8 cellular contexts compared by ENCODE assay signal in the genomic region with DNA sequence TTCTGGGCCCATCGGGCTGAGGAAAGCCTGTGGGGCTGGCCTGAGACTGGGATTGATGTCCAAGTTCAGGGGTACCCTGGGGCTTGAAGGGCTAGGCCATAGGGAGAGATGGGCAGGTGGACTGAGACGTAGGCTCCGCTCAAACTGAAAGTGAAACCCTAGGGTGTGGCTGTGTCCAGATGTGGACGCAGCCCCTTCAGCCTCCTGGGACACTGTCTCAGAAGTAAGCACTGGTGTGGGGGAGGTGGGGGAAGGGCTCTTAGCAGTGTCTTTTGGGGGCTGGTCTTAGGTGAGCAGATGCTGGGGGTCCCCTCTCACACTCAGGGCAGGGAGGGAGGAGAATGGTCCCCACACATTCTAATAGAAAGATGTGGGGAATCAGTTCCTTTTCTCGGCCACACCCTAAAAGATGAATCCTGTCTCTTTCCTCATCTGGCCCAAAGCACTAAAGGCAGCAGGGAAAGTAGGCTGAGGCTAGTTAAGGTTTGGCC. TPM values are rescaled to one million over a fixed set of nuclear protein-coding genes. Genes with fewer than 3 reads are reported as not detected.
DNase-seq lines count a peak whose midpoint lies in the region; ATAC-seq and TF ChIP-seq lines count a peak whose summit lies in the region.

No MANE protein-coding gene starts in this region.

- H3K4me1 ChIP-seq in CD4-positive, alpha-beta memory T cell (ENCODE audit: insufficient read depth, low read length): peaks cover 80% of the 10 kb centered on the region
- H3K4me1 ChIP-seq in mucosa of stomach (ENCODE audit: control insufficient read depth, insufficient read depth, low read length): peaks cover 39% of the 10 kb centered on the region

- intact Hi-C loops in CD4-positive, alpha-beta memory T cell (cut with micrococcal nuclease): loop anchor here (2.0 to 5.0 kb wide), 3 partner anchors 78 to 965 kb away; a partner anchor contains a TSS

- POLR2A ChIA-PET in CD4-positive, alpha-beta memory T cell (lab: Charles Lee; ENCODE audit: partially characterized antibody): interaction anchor here (1.3 to 30.3 kb wide), 8 partner anchors 2 to 162 kb away, joined by 3 to 1143 read pairs (median 108); a partner anchor contains a TSS

- H3K4me3 ChIP-seq in CD4-positive, alpha-beta memory T cell (ENCODE audit: low read length in 2 of 2): peak overlapping the region; percentile 43 to 74
- H3K4me3 ChIP-seq in mucosa of stomach (ENCODE audit: low read length): no peak overlapping the region

- ATAC-seq in HG02798 (IDR thresholded peaks at IDR 0.05; ENCODE audit: poor library complexity, unreplicated experiment) (peak; percentile 23), HG02642 (IDR thresholded peaks at IDR 0.05; ENCODE audit: poor library complexity, unreplicated experiment) (no peak), GM18909 (IDR thresholded peaks at IDR 0.05; ENCODE audit: poor library complexity, unreplicated experiment) (no peak), GM21381 (IDR thresholded peaks at IDR 0.05; ENCODE audit: unreplicated experiment) (no peak)
- ATAC-seq in activated T-helper 17 cell treated with anti-CD3 and anti-CD28 coated beads, Interleukin-2, amount 50 U/mL, for 72 hours (replicated peaks): no peak

- H3K27me3 Mint-ChIP-seq in CD4-positive, alpha-beta memory T cell: no peaks in the 10 kb centered on the region
- H3K27me3 Mint-ChIP-seq in activated T-helper 17 cell treated with anti-CD3 and anti-CD28 coated beads, Interleukin-2, amount 50 U/mL, for 72 hours: no peaks in the 10 kb centered on the region

- CTCF ChIA-PET in CD4-positive, alpha-beta memory T cell (lab: Charles Lee; ENCODE audit: partially characterized antibody): interaction anchor here (0.8 to 14.0 kb wide), 7 partner anchors 8 to 93 kb away, joined by 3 to 449 read pairs (median 15); a partner anchor contains a TSS

- no peaks in the 10 kb centered on the region for H3K9me3 Mint-ChIP-seq in CD4-positive, alpha-beta memory T cell
- H3K9me3 Mint-ChIP-seq in activated T-helper 17 cell treated with anti-CD3 and anti-CD28 coated beads, Interleukin-2, amount 50 U/mL, for 72 hours: no peaks in the 10 kb centered on the region

- H3K36me3 Mint-ChIP-seq in CD4-positive, alpha-beta memory T cell: peaks cover 9 to 56% of the 10 kb centered on the region in 2 donors
- peaks cover 99% of the 10 kb centered on the region for H3K36me3 Mint-ChIP-seq in activated T-helper 17 cell treated with anti-CD3 and anti-CD28 coated beads, Interleukin-2, amount 50 U/mL, for 72 hours (ENCODE audit: low read depth)

- H3K36me3 ChIP-seq in CD4-positive, alpha-beta memory T cell (ENCODE audit: insufficient read depth, low read length): peaks cover 7% of the 10 kb centered on the region
- no peaks in the 10 kb centered on the region for H3K36me3 ChIP-seq in mucosa of stomach (ENCODE audit: control insufficient read depth, insufficient read depth, low read length)

- no peaks in the 10 kb centered on the region for H3K9me3 ChIP-seq in CD4-positive, alpha-beta memory T cell (ENCODE audit: control insufficient read depth in 1 of 2, low read length in 2 of 2)
- no peaks in the 10 kb centered on the region for H3K9me3 ChIP-seq in mucosa of stomach (ENCODE audit: control insufficient read depth, low read length)

- peaks cover 33 to 95% (median 57%) of the 10 kb centered on the region in 4 donors for H3K4me1 Mint-ChIP-seq in CD4-positive, alpha-beta memory T cell
- H3K4me1 Mint-ChIP-seq in activated T-helper 17 cell treated with anti-CD3 and anti-CD28 coated beads, Interleukin-2, amount 50 U/mL, for 72 hours: peaks cover 11% of the 10 kb centered on the region

- peak overlapping the region; percentile 99 to 100 (median 100) for H3K27ac Mint-ChIP-seq in CD4-positive, alpha-beta memory T cell
- H3K27ac Mint-ChIP-seq in activated T-helper 17 cell treated with anti-CD3 and anti-CD28 coated beads, Interleukin-2, amount 50 U/mL, for 72 hours: peak overlapping the region; percentile 99

- H3K4me3 Mint-ChIP-seq in CD4-positive, alpha-beta memory T cell: peak overlapping the region; percentile 96 to 100 (median 99)
- peak overlapping the region; percentile 92 for H3K4me3 Mint-ChIP-seq in activated T-helper 17 cell treated with anti-CD3 and anti-CD28 coated beads, Interleukin-2, amount 50 U/mL, for 72 hours

- peak overlapping the region; percentile 97 for H3K27ac ChIP-seq in CD4-positive, alpha-beta memory T cell (ENCODE audit: low read depth, low read length)

- no peak for TF ChIP-seq CTCF in GM10266 (IDR thresholded peaks at IDR 0.05; ENCODE audit: control insufficient read depth, insufficient read depth, low read depth, missing control alignments)

- H3K27me3 ChIP-seq in CD4-positive, alpha-beta memory T cell (ENCODE audit: insufficient read depth, low read length): no peaks in the 10 kb centered on the region
- peaks cover 24% of the 10 kb centered on the region for H3K27me3 ChIP-seq in mucosa of stomach (ENCODE audit: control insufficient read depth, insufficient read depth, low read length)

- peak in 2 of 5 donors; percentile 24 to 49 for DNase-seq in CD4-positive, alpha-beta memory T cell
- no peak for DNase-seq in GM10266 (ENCODE audit: extremely low spot score)

- peak overlapping the region; percentile 41 for H3K9ac ChIP-seq in mucosa of stomach (ENCODE audit: low read length)

RNA-seq across cellular contexts. Expression of a gene that starts 5.5 kb away (rescaled TPM):
- total RNA-seq in CD4-positive, alpha-beta memory T cell: 100 to 1,000 TPM; 403 to 405 TPM
- polyA plus RNA-seq in CD4-positive, alpha-beta memory T cell: 10 to 100 TPM in 1 of 2 donors, 1 to 10 TPM in 1; 8.1 to 64.4 TPM
- 100 to 1,000 TPM; 262 to 496 TPM for total RNA-seq in activated T-helper 17 cell treated with anti-CD3 and anti-CD28 coated beads, Interleukin-2, amount 50 U/mL, for 72 hours

RNA-seq across cellular contexts. Expression of a gene that starts 34.7 kb away (rescaled TPM):
- total RNA-seq in CD4-positive, alpha-beta memory T cell: under 1 TPM; 0.22 to 0.41 TPM
- polyA plus RNA-seq in CD4-positive, alpha-beta memory T cell: under 1 TPM; 0.25 to 0.49 TPM
- under 1 TPM; 0.13 to 0.32 TPM for total RNA-seq in activated T-helper 17 cell treated with anti-CD3 and anti-CD28 coated beads, Interleukin-2, amount 50 U/mL, for 72 hours
